In the genomic region with DNA sequence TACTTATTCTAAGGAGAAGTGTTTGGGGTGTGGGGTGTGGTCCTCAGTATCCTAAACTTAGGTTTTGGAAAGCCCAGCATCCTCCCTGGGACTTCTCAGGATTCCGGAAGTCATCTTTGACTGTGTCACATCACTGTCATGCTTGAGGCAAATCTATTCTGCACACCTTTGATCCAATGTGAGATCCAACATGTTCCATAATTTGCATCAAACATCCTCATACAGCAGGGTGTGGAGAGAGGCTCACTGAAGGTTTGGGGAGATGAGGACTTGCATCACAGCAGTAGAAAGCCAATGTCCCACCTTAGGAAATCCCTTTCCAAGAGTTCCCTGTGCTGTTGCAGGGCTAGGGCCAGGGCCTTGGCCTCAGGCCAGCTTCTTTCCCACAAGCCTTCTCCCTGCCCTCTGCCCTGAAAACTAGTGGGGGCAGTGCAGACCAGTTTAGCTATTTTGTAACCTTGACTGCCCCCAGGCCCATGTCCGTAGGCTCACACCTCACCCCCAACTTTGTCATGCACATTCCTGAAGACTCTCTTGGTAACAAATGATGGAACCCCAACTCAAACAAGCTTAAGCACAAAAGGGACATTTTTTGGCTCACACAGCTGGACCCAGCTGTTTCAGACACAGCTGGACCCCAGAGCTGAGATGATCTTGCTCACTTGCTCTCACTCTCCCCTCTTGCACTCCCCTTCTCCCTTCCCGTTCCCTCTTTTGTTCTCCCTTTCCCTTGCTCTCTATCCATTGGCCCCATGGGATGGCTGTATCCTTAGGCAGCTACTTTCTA, we compare ENCODE assay signal across 25 cellular contexts. TPM values are rescaled to one million over a fixed set of nuclear protein-coding genes. Genes with fewer than 3 reads are reported as not detected.
DNase-seq lines count a peak whose midpoint lies in the region; ATAC-seq, FAIRE-seq and TF ChIP-seq lines count a peak whose summit lies in the region.
"Had no signal": no experiment of that assay in that cellular context is flagged by ENCODE, and none has a peak within 500 bp of the region (broad histone marks: within the 10 kb centered on the region; RNA-seq: fewer than 3 reads in every experiment).

No MANE protein-coding gene starts in this region.

- POLR2A ChIA-PET in HepG2 (lab: Yijun Ruan, JAX): interaction anchor here (1.0 kb wide), 1 partner anchor 89 kb away, joined by 3 read pairs; no protein-coding TSS in a partner anchor

- H3K4me1 Mint-ChIP-seq in endothelial cell (ENCODE audit: unreplicated experiment): peaks cover 4% of the 10 kb centered on the region

- H3K9ac ChIP-seq in HepG2 (ENCODE audit: insufficient read depth, low read depth, low read length): no peak overlapping the region

- H3K27me3 ChIP-seq in HepG2 (ENCODE audit: control insufficient read depth in 1 of 2, insufficient read depth in 2 of 2, low read length in 2 of 2): no peaks in the 10 kb centered on the region
- H3K27me3 ChIP-seq in right lobe of liver: no peaks in the 10 kb centered on the region
- no peaks in the 10 kb centered on the region for H3K27me3 ChIP-seq in ovary
- no peaks in the 10 kb centered on the region for H3K27me3 ChIP-seq in sigmoid colon

- peaks cover 69% of the 10 kb centered on the region for H3K9me3 ChIP-seq in HepG2 (ENCODE audit: low read length)
- H3K9me3 ChIP-seq in right lobe of liver: peaks cover 0 to 22% (median 0%) of the 10 kb centered on the region in 4 donors
- H3K9me3 ChIP-seq in ovary: peaks cover 0 to 3% of the 10 kb centered on the region in 2 donors
- H3K9me3 ChIP-seq in sigmoid colon: peaks cover 4 to 39% (median 13%) of the 10 kb centered on the region in 4 donors

- ATAC-seq in HepG2 (no peak), right lobe of liver (no peak), HG03196 (IDR thresholded peaks at IDR 0.05; ENCODE audit: unreplicated experiment) (no peak)
- ATAC-seq: HCT116, sciatic nerve, WTC11 had no signal

- H3K27ac Mint-ChIP-seq in endothelial cell (ENCODE audit: unreplicated experiment): no peak overlapping the region
- H3K27ac Mint-ChIP-seq: WTC11 had no signal

- H3K27me3 Mint-ChIP-seq in endothelial cell (ENCODE audit: unreplicated experiment): peaks cover 7% of the 10 kb centered on the region

- H4K20me1 ChIP-seq in HepG2 (ENCODE audit: insufficient read depth, low read length): peaks cover 20% of the 10 kb centered on the region

- no TSS peak for BruUV-seq in HepG2 (replicated peaks; lab: Mats Ljungman, UMichigan)

- no peak for TF ChIP-seq CTCF in HepG2 (CRISPR knock-in tag; IDR thresholded peaks at IDR 0.05)
- no peak for TF ChIP-seq CTCF in right lobe of liver (IDR thresholded peaks at IDR 0.05)
- no peak for TF ChIP-seq CTCF in endothelial cell (IDR thresholded peaks at IDR 0.05; ENCODE audit: unreplicated experiment)
- no peak for TF ChIP-seq CTCF in ovary (IDR thresholded peaks at IDR 0.05)
- TF ChIP-seq CTCF in sigmoid colon (IDR thresholded peaks at IDR 0.05): no peak

- WGBS in HepG2 (ENCODE audit: low lambda C conversion rate): 94% methylated on average over 3 of the region's 3 CpGs
- WGBS in right lobe of liver (ENCODE audit: insufficient coverage, low coverage, low lambda C conversion rate, missing lambda C conversion rate): 90% methylated on average over 3 of the region's 3 CpGs
- 73 to 80% (median 79%) methylated on average over 3 of the region's 3 CpGs for WGBS in ovary, 3 donors
- WGBS in sigmoid colon, 2 donors: 89 to 91% methylated on average over 3 of the region's 3 CpGs

- H3K27ac ChIP-seq in HepG2 (ENCODE audit: extremely low read length, insufficient read depth, low read length) (no peak overlapping the region), right lobe of liver (no peak overlapping the region), ovary (no peak overlapping the region), sigmoid colon (no peak overlapping the region)
- H3K27ac ChIP-seq: C4-2B had no signal

- DNase-seq in HepG2 (ENCODE audit: low spot score): no peak
- no peak for DNase-seq in right lobe of liver
- DNase-seq in endothelial cell (ENCODE audit: low spot score): no peak
- peak in 3 of 5 donors; percentile 15 to 36 (median 23) for DNase-seq in ovary
- no peak for DNase-seq in KBM-7
- no peak for DNase-seq in sigmoid colon
- no peak for DNase-seq in erythroblast (lab: John Stamatoyannopoulos, UW)
- DNase-seq: ACHN; activated naive CD4-positive, alpha-beta T cell treated with anti-CD3 and anti-CD28 coated beads, Interleukin-2, amount 50 U/mL, for 16 hours; amygdala; Calu3; DND-41; kidney glomerular epithelial cell; naive B cell; NCI-H187 treated with DMSO at 0.1 percent for 48 hours; NCI-H226; NCI-H774; occipital lobe had no signal

- FAIRE-seq in HepG2 (lab: Jason Lieb, UNC): no peak
- FAIRE-seq: GM12891, urothelium cell line had no signal

- H3K4me3 ChIP-seq in HepG2 (replicated peaks in 1 of 3; ENCODE audit: insufficient read depth in 1 of 3, low read depth in 2 of 3, low read length in 3 of 3) (no peak overlapping the region), right lobe of liver (no peak overlapping the region), ovary (no peak overlapping the region), sigmoid colon (no peak overlapping the region)

- in situ Hi-C loops in HepG2 (cut with HindIII; ENCODE audit: extremely low pct_ligation_motif_present, low pct_unique_long_range_greater_than_20kb): no loop called here
- in situ Hi-C loops in KBM-7 (cut with MboI; ENCODE audit: low pct_unique_long_range_greater_than_20kb, low sequenced_read_pairs): no loop called here

- H3K36me3 Mint-ChIP-seq in endothelial cell (ENCODE audit: low read depth, unreplicated experiment): peaks cover 33% of the 10 kb centered on the region

- H3K4me3 Mint-ChIP-seq in endothelial cell (ENCODE audit: unreplicated experiment): peak overlapping the region; percentile 19
- H3K4me3 Mint-ChIP-seq: naive B cell, WTC11 had no signal

- peaks cover 17% of the 10 kb centered on the region for H3K9me3 Mint-ChIP-seq in endothelial cell (ENCODE audit: unreplicated experiment)

- TF ChIP-seq POLR2A in HepG2 (IDR thresholded peaks at IDR 0.05; ENCODE audit: insufficient read depth in 1 of 2, low read depth in 2 of 2, low read length in 2 of 2) (peak; percentile 40 to 51; a peak in 2 of 4 replicates), right lobe of liver (IDR thresholded peaks at IDR 0.05) (no peak), ovary (IDR thresholded peaks at IDR 0.05) (no peak), sigmoid colon (IDR thresholded peaks at IDR 0.05) (no peak), erythroblast (IDR thresholded peaks at IDR 0.05; ENCODE audit: low read length) (no peak)

- no peak overlapping the region for H3K4me2 ChIP-seq in HepG2 (ENCODE audit: low read depth, low read length)

- CTCF ChIA-PET in HepG2 (lab: Yijun Ruan, JAX; ENCODE audit: low intra/inter-chr PET ratio, low total read pairs): interaction anchor here (1.1 kb wide), 1 partner anchor 239 kb away, joined by 3 read pairs; no protein-coding TSS in a partner anchor

- no peaks in the 10 kb centered on the region for H3K79me2 ChIP-seq in HepG2 (ENCODE audit: insufficient read depth, low read length)

- intact Hi-C loops in HepG2 (cut with micrococcal nuclease; ENCODE audit: unreplicated experiment) (loop anchor here (5.0 kb wide), 1 partner anchor 121 kb away; no protein-coding TSS in a partner anchor), right lobe of liver (cut with DNase I) (no loop called here), ovary (cut with DNase I) (no loop called here), sigmoid colon (cut with DNase I) (no loop called here)

- TF ChIP-seq EP300 in HepG2 (IDR thresholded peaks at IDR 0.05; ENCODE audit: low read depth in 2 of 2, low read length in 2 of 2) (no peak), HepG2 (CRISPR knock-in tag; IDR thresholded peaks at IDR 0.05; ENCODE audit: borderline replicate concordance) (no peak), ovary (IDR thresholded peaks at IDR 0.05) (no peak), sigmoid colon (IDR thresholded peaks at IDR 0.05) (no peak)

- H3K4me1 ChIP-seq in HepG2 (ENCODE audit: insufficient read depth, low read length) (no peaks in the 10 kb centered on the region), right lobe of liver (no peaks in the 10 kb centered on the region), ovary (ENCODE audit: insufficient read depth) (no peaks in the 10 kb centered on the region), sigmoid colon (no peaks in the 10 kb centered on the region)

- H2AFZ ChIP-seq in HepG2 (ENCODE audit: low read length): no peak overlapping the region

- TF ChIP-seq RAD21 in HepG2 (CRISPR knock-in tag; IDR thresholded peaks at IDR 0.05): 0 out of 2 replicates have a peak, but pooled peaks have one; percentile 11

- 0 out of 5 replicates have a peak, but pooled peaks cover 1 to 4% of the 10 kb centered on the region in 2 experiments for H3K36me3 ChIP-seq in HepG2 (replicated peaks in 1 of 2; ENCODE audit: control insufficient read depth in 1 of 2, insufficient read depth in 2 of 2, low read length in 2 of 2)
- H3K36me3 ChIP-seq in right lobe of liver: no peaks in the 10 kb centered on the region
- H3K36me3 ChIP-seq in ovary: no peaks in the 10 kb centered on the region
- H3K36me3 ChIP-seq in sigmoid colon: no peaks in the 10 kb centered on the region

RNA-seq across cellular contexts. Expression of a gene that starts 46.7 kb away (rescaled TPM):
- total RNA-seq in HepG2 (2016; rRNA removed; fragmentation: Illumina TruSeq; extraction: Trizol) (2.5 and 18.9 TPM in 2 replicates), right lobe of liver (1 to 10 TPM in 2 of 6 experiments, under 1 TPM in 4; 0.37 to 1.7 (median 0.60) TPM), endothelial cell (ENCODE audit: unreplicated experiment) (1.2 TPM), ovary (10 to 100 TPM in 1 of 7 donors, 1 to 10 TPM in 6; 3.9 to 11.5 (median 6.8) TPM), sigmoid colon (1 to 10 TPM in 3 of 4 donors, under 1 TPM in 1; 0.99 to 3.6 (median 1.4) TPM)
- total RNA-seq in HepG2 (2016; cell fraction: cytosol; rRNA removed; fragmentation: Illumina TruSeq; extraction: Trizol; ENCODE audit: low read depth): 0.30 and 0.35 TPM in 2 replicates
- 2.0 and 16.5 TPM in 2 replicates for total RNA-seq in HepG2 (2016; cell fraction: insoluble cytoplasmic fraction; rRNA removed; fragmentation: Illumina TruSeq; extraction: Trizol)
- 0.90 and 1.1 TPM in 2 replicates for total RNA-seq in HepG2 (2016; cell fraction: membrane; rRNA removed; fragmentation: Illumina TruSeq; extraction: Trizol)
- 66.8 and 83.4 TPM in 2 replicates for total RNA-seq in HepG2 (2016; cell fraction: nucleus; rRNA removed; fragmentation: Illumina TruSeq; extraction: Trizol)
- polyA plus RNA-seq in HepG2 (2011; rRNA removed) (1.3 TPM in 2 replicates), ovary (under 1 TPM; 0.43 to 0.52 TPM), sigmoid colon (under 1 TPM; under 0.01 to 0.32 (median under 0.01) TPM)
- polyA plus RNA-seq in HepG2 (2011; cell fraction: cytosol; rRNA removed): 0.05 TPM in 2 replicates
- polyA plus RNA-seq in HepG2 (2011; cell fraction: nucleus; rRNA removed): 11.8 and 14.7 TPM in 2 replicates
- 1.9 and 2.0 TPM in 2 replicates for polyA plus RNA-seq in HepG2 (2012)
- 0.01 and 0.02 TPM in 2 replicates for polyA plus RNA-seq in HepG2 (2016; cell fraction: cytosol; fragmentation: Illumina TruSeq; extraction: Trizol; ENCODE audit: low read depth)
- 0.15 and 0.17 TPM in 2 replicates for polyA plus RNA-seq in HepG2 (2016; cell fraction: insoluble cytoplasmic fraction; fragmentation: Illumina TruSeq; extraction: Trizol; ENCODE audit: low read depth)
- 0.03 and 0.06 TPM in 2 replicates for polyA plus RNA-seq in HepG2 (2016; cell fraction: membrane; fragmentation: Illumina TruSeq; extraction: Trizol; ENCODE audit: low read depth)
- 8.4 and 10.5 TPM in 2 replicates for polyA plus RNA-seq in HepG2 (2016; cell fraction: nucleus; fragmentation: Illumina TruSeq; extraction: Trizol; ENCODE audit: insufficient read depth, low read depth)
- 0.05 and 36.1 TPM in 2 replicates for polyA minus RNA-seq in HepG2 (2011; rRNA and poly(A)+ RNA removed; ENCODE audit: low replicate concordance)
- 0.79 and 0.97 TPM in 2 replicates for polyA minus RNA-seq in HepG2 (2011; cell fraction: cytosol; rRNA and poly(A)+ RNA removed)
- 112 and 125 TPM in 2 replicates for polyA minus RNA-seq in HepG2 (2011; cell fraction: nucleus; rRNA and poly(A)+ RNA removed)

Comparison
In these comparisons a context has a peak if more than half of its experiments do, and no peak if none do; other contexts are left out.
1. POLR2A ChIP-seq: peak in HepG2 (2 of 2); none in right lobe of liver (single experiment), ovary (single experiment), sigmoid colon (0 of 2) and erythroblast (single experiment).
2. DNase-seq: peak in ovary (3 of 5); none in HepG2 (single experiment), right lobe of liver (0 of 3), endothelial cell (single experiment), KBM-7 (single experiment), sigmoid colon (single experiment) and erythroblast (0 of 2).